ENCODE assay signal across 18 cellular contexts in the genomic region with DNA sequence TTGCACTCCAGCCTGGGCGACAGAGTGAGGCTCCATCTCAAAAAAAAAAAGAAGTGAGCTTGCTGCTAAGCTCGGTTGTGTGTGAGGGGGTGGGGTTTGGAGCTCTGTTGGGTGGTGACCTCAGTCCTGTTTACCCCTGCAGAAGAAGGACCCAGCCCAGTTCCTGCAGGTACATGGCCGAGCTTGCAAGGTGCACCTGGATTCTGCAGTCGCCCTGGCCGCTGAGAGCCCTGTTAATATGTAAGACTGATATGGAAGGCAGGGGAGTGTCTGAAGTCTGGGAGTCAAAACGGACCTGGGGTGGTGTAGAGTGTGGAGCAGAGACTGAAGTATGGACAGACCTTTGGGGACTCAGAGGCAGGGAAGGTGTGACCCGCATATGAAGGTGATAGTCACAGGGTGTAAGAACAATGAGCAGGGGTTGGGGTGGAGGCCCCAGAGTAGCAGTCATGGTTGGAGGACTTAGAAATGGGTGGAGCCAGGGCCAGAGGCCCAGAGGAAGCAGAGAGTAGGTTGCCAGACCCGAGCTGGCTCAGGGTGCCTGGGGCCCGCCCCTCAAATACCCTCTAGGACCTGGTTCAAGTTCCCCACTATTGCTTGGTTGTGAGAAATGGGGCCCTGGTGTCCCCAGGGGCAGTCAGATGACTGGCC. TPM values are rescaled to one million over a fixed set of nuclear protein-coding genes. Genes with fewer than 3 reads are reported as not detected.
DNase-seq lines count a peak whose midpoint lies in the region; ATAC-seq and TF ChIP-seq lines count a peak whose summit lies in the region.
"Had no signal": no experiment of that assay in that cellular context is flagged by ENCODE, and none has a peak within 500 bp of the region (broad histone marks: within the 10 kb centered on the region; RNA-seq: fewer than 3 reads in every experiment).

No MANE protein-coding gene starts in this region.

- DNase-seq in activated B cell treated with CpG ODN at 0.5 μM for 24 hours (peak; percentile 24), left colon (peak; percentile 56 to 58), AG08395 (ENCODE audit: low spot score) (no peak), NCI-H1048 (lab: John Stamatoyannopoulos, UW) (no peak), putamen (ENCODE audit: low spot score) (no peak), glomerular visceral epithelial cell (ENCODE audit: extremely low spot score) (no peak)
- DNase-seq: activated CD4-positive, alpha-beta T cell treated with anti-CD3 and anti-CD28 coated beads for 1 hour; C1 segment of cervical spinal cord; dermis blood vessel endothelial cell; GOT3; heart right ventricle; NCI-H1694 treated with DMSO at 0.1 percent for 48 hours; NCI-H345; right cardiac atrium; SHP77 treated with DMSO at 0.1 percent for 48 hours; upper lobe of right lung had no signal

- CTCF ChIA-PET in activated B cell treated with CpG ODN at 0.5 μM for 24 hours (lab: Charles Lee), result interaction anchor here (1.0 to 1.8 kb wide), 5 partner anchors 7 to 63 kb away, joined by 4 to 6 read pairs (median 6); partner anchors contain the start of gene CLASRP

- H3K27ac ChIP-seq in temporal lobe (ENCODE audit: low read depth, low read length), result peak overlapping the region; percentile 27
- H3K27ac ChIP-seq: heart right ventricle, upper lobe of right lung had no signal

- no peaks in the 10 kb centered on the region for H3K9me3 Mint-ChIP-seq in activated B cell treated with CpG ODN at 0.5 μM for 24 hours

- no peaks in the 10 kb centered on the region for H3K27me3 Mint-ChIP-seq in activated B cell treated with CpG ODN at 0.5 μM for 24 hours

- ATAC-seq in GM21619 (IDR thresholded peaks at IDR 0.05; ENCODE audit: unreplicated experiment) (peak; percentile 50), activated B cell treated with CpG ODN at 0.5 μM for 24 hours (ENCODE audit: low read depth) (peak; percentile 87), left colon (peak; percentile 90)
- ATAC-seq: heart right ventricle, right cardiac atrium, upper lobe of right lung had no signal

- no peak for TF ChIP-seq CTCF in activated B cell treated with CpG ODN at 0.5 μM for 24 hours (IDR thresholded peaks at IDR 0.05)

- peaks cover 56% of the 10 kb centered on the region for H3K36me3 Mint-ChIP-seq in activated B cell treated with CpG ODN at 0.5 μM for 24 hours (ENCODE audit: low read depth)

- H3K4me1 Mint-ChIP-seq in activated B cell treated with CpG ODN at 0.5 μM for 24 hours, result peaks cover 82% of the 10 kb centered on the region

- intact Hi-C loops in activated B cell treated with CpG ODN at 0.5 μM for 24 hours (cut with micrococcal nuclease), result loop anchor here (2.0 kb wide), 1 partner anchor 13 kb away; the partner anchor contains the start of gene CLASRP
- intact Hi-C loops in left colon (cut with DNase I, micrococcal nuclease), result no loop called here

- peak overlapping the region; percentile 74 for H3K4me3 Mint-ChIP-seq in activated B cell treated with CpG ODN at 0.5 μM for 24 hours

- H3K27ac Mint-ChIP-seq in activated B cell treated with CpG ODN at 0.5 μM for 24 hours, result peak overlapping the region; percentile 87

- POLR2A ChIA-PET in activated B cell treated with CpG ODN at 0.5 μM for 24 hours (lab: Charles Lee), result interaction anchor here (0.5 to 3.2 kb wide), 14 partner anchors 8 to 147 kb away, joined by 3 to 36 read pairs (median 4); partner anchors contain the start of genes APOE, BLOC1S3, CLASRP and CLPTM1

RNA-seq across cellular contexts. Expression of gene CLASRP, which starts 13.2 kb away (rescaled TPM):
- total RNA-seq in activated B cell treated with CpG ODN at 0.5 μM for 24 hours (133 and 172 TPM in 2 replicates), left colon (10 to 100 TPM; 65.3 to 92.8 TPM), temporal lobe (6.6 TPM)

RNA-seq across cellular contexts. Expression of gene ZNF296, which starts 24.2 kb away (rescaled TPM):
- total RNA-seq in activated B cell treated with CpG ODN at 0.5 μM for 24 hours (27.8 and 28.0 TPM in 2 replicates), left colon (1 to 10 TPM; 4.0 to 6.1 TPM), temporal lobe (under 0.01 TPM)

RNA-seq across cellular contexts. Expression of gene GEMIN7, which starts 27.0 kb away (rescaled TPM):
- 37.0 and 38.7 TPM in 2 replicates for total RNA-seq in activated B cell treated with CpG ODN at 0.5 μM for 24 hours
- 10 to 100 TPM; 18.1 to 22.8 TPM for total RNA-seq in left colon
- 5.9 TPM for total RNA-seq in temporal lobe

RNA-seq across cellular contexts. Expression of gene PPP1R37, which starts 40.9 kb away (rescaled TPM):
- 18.8 and 27.2 TPM in 2 replicates for total RNA-seq in activated B cell treated with CpG ODN at 0.5 μM for 24 hours
- total RNA-seq in left colon, result 10 to 100 TPM; 31.6 to 33.1 TPM
- 18.9 TPM for total RNA-seq in temporal lobe

RNA-seq across cellular contexts. Expression of gene RELB, which starts 50.8 kb away (rescaled TPM):
- total RNA-seq in activated B cell treated with CpG ODN at 0.5 μM for 24 hours, result 117 and 135 TPM in 2 replicates
- 10 to 100 TPM; 11.8 to 40.9 TPM for total RNA-seq in left colon
- 0.74 TPM for total RNA-seq in temporal lobe

Comparison
In these comparisons a context has a peak if more than half of its experiments do, and no peak if none do; other contexts are left out.
1. DNase-seq: peak in activated B cell treated with CpG ODN at 0.5 μM for 24 hours (single experiment) and left colon (2 of 2); none in AG08395 (single experiment), NCI-H1048 (single experiment), putamen (single experiment) and glomerular visceral epithelial cell (single experiment).
2. Peak in every context shown above with its lines, with median percentiles within 50 percentile points of each other: ATAC-seq.